ENCODE assay signal across 8 cellular contexts in genomic region chr6:122471107-122472021, GRCh38. TPM values are rescaled to one million over a fixed set of nuclear protein-coding genes. Genes with fewer than 3 reads are reported as not detected.
DNase-seq lines count a peak whose midpoint lies in the region; ATAC-seq, FAIRE-seq and TF ChIP-seq lines count a peak whose summit lies in the region.

TSS of gene SERINC1 (minus strand) at chr6:122471807. CDS start at chr6:122471737, 70 bp downstream.

- ATAC-seq in GM18499 (IDR thresholded peaks at IDR 0.05; ENCODE audit: insufficient read depth, unreplicated experiment) (peak; percentile 96), HG02943 (IDR thresholded peaks at IDR 0.05; ENCODE audit: low read depth, unreplicated experiment) (peak; percentile 99), psoas muscle (peak; percentile 98 to 99 (median 99))

- no peak for TF ChIP-seq CTCF in right atrium auricular region (IDR thresholded peaks at IDR 0.05)
- TF ChIP-seq CTCF in psoas muscle (IDR thresholded peaks at IDR 0.05): no peak

- H3K27me3 ChIP-seq in right atrium auricular region: no peaks in the 10 kb centered on the region
- no peaks in the 10 kb centered on the region for H3K27me3 ChIP-seq in psoas muscle (ENCODE audit: insufficient read depth in 3 of 3, low read length in 2 of 3)

- H3K4me1 ChIP-seq in right atrium auricular region (peaks cover 0 to 36% of the 10 kb centered on the region in 2 donors), psoas muscle (peaks cover 29% of the 10 kb centered on the region)

- intact Hi-C loops in T-helper 2 cell treated with Interferon-gamma antibody and Interleukin-4, amounts not matched to agents 100 ng/mL and 5 ng/mL, for 36 hours (cut with micrococcal nuclease): loop anchor here (1.0 to 5.0 kb wide), 4 partner anchors 72 to 1137 kb away; partner anchors contain the start of genes HSF2 and TBC1D32
- intact Hi-C loops in psoas muscle (cut with DNase I): loop anchor here in 1 of 2 donors (2.0 to 10.0 kb wide), 2 partner anchors 91 to 427 kb away; no protein-coding TSS in a partner anchor

- H3K27ac ChIP-seq in right atrium auricular region: peak within 1 kb of the TSS; percentile 96 to 98
- H3K27ac ChIP-seq in psoas muscle: peak within 1 kb of the TSS; percentile 99

- DNase-seq in NCI-H187 treated with DMSO at 0.1 percent for 48 hours (lab: John Stamatoyannopoulos, UW) (peak; percentile 53), anterior cingulate cortex (lab: John Stamatoyannopoulos, UW) (peak; percentile 58 to 97 (median 91)), right atrium auricular region (ENCODE audit: low spot score) (peak; percentile 97), psoas muscle (peak; percentile 95 to 98), urothelium cell line (ENCODE audit: low spot score) (peak; percentile 91)

- H3K36me3 ChIP-seq in right atrium auricular region (peaks cover 1% of the 10 kb centered on the region), psoas muscle (ENCODE audit: insufficient read depth in 1 of 2, low read depth in 1 of 2) (peaks cover 0 to under 1% of the 10 kb centered on the region in 2 donors)

- WGBS in psoas muscle, 3 donors: 0% methylated on average over 47 to 49 of the region's 49 CpGs

- peak within 1 kb of the TSS; percentile 91 for H3K4me3 ChIP-seq in right atrium auricular region
- H3K4me3 ChIP-seq in psoas muscle: peak within 1 kb of the TSS; percentile 95

- H3K9me3 ChIP-seq in right atrium auricular region (no peaks in the 10 kb centered on the region), psoas muscle (no peaks in the 10 kb centered on the region)

- peak; percentile 98 for FAIRE-seq in urothelium cell line (lab: Jason Lieb, UNC)

RNA-seq across cellular contexts. Expression of gene SERINC1, which starts in this region (rescaled TPM):
- 49.0 and 49.1 TPM in 2 replicates for total RNA-seq in T-helper 2 cell treated with Interferon-gamma antibody and Interleukin-4, amounts not matched to agents 100 ng/mL and 5 ng/mL, for 36 hours
- 100 to 1,000 TPM; 163 to 223 TPM for total RNA-seq in right atrium auricular region
- total RNA-seq in psoas muscle: 100 to 1,000 TPM; 140 to 196 (median 178) TPM
- 100 to 1,000 TPM in 2 of 3 donors, 10 to 100 TPM in 1; 77.8 to 203 (median 105) TPM for polyA plus RNA-seq in psoas muscle

Comparison
In these comparisons a context has a peak if more than half of its experiments do, and no peak if none do; other contexts are left out.
1. Peak in every context shown above with its lines: DNase-seq, ATAC-seq, H3K4me3 ChIP-seq and H3K27ac ChIP-seq.